Comparison of ENCODE assay signal across 18 cellular contexts in the genomic region with DNA sequence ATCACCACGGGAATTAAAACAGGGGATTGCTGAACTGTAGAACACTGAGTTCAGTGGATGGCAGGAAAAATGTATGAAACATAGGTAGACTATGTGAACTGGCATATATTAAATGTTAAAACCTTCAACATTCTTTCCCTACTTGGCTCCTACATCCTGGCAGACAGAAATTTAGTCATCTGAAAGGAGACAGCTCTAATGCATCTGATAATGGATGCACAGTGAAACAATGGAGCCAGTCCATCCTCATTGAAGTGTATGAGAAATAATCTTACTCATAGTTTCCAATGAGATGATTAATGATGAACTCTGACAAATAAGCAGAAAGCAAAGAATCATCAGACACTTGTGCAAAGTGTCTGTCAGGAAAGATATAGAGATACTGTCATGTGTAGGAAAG.
DNase-seq lines count a peak whose midpoint lies in the region; ATAC-seq and TF ChIP-seq lines count a peak whose summit lies in the region.
"Had no signal": no experiment of that assay in that cellular context is flagged by ENCODE, and none has a peak within 500 bp of the region (broad histone marks: within the 10 kb centered on the region; RNA-seq: fewer than 3 reads in every experiment).

No MANE protein-coding gene starts in this region.

- no peak for TF ChIP-seq EP300 in esophagus muscularis mucosa (IDR thresholded peaks at IDR 0.05)

- no peaks in the 10 kb centered on the region for H3K27me3 Mint-ChIP-seq in MCF 10A (ENCODE audit: insufficient read depth, unreplicated experiment)
- H3K27me3 Mint-ChIP-seq: activated CD8-positive, alpha-beta memory T cell treated with anti-CD3 and anti-CD28 coated beads, Interleukin-2, amount 10 ng/mL, durations not matched to agents 7 days and 5 days had no signal

- TF ChIP-seq POLR2A in breast epithelium (IDR thresholded peaks at IDR 0.05) (no peak), esophagus muscularis mucosa (IDR thresholded peaks at IDR 0.05; ENCODE audit: low read depth) (no peak)

- intact Hi-C loops in MCF 10A (cut with micrococcal nuclease), result loop anchor here (1.0 kb wide), 1 partner anchor 10 kb away; no protein-coding TSS in a partner anchor
- intact Hi-C loops in breast epithelium (cut with DNase I; ENCODE audit: low total_unique reads), result no loop called here
- intact Hi-C loops in ascending aorta (cut with DNase I), result no loop called here
- intact Hi-C loops in esophagus muscularis mucosa (cut with DNase I), result no loop called here
- intact Hi-C loops in Right ventricle myocardium inferior (cut with DNase I), result no loop called here

- H3K36me3 ChIP-seq in breast epithelium (no peaks in the 10 kb centered on the region), ascending aorta (no peaks in the 10 kb centered on the region), esophagus muscularis mucosa (no peaks in the 10 kb centered on the region)
- H3K36me3 ChIP-seq: left ventricle myocardium inferior had no signal

- H3K9me3 ChIP-seq in breast epithelium, result peaks cover 0 to 6% of the 10 kb centered on the region in 2 donors
- H3K9me3 ChIP-seq in ascending aorta, result no peaks in the 10 kb centered on the region
- H3K9me3 ChIP-seq in esophagus muscularis mucosa, result peaks cover 0 to 6% (median 0%) of the 10 kb centered on the region in 4 donors

- no TSS peak for BruUV-seq in MCF 10A (replicated peaks; lab: Mats Ljungman, UMichigan)

- no peaks in the 10 kb centered on the region for H3K36me3 Mint-ChIP-seq in MCF 10A (ENCODE audit: insufficient read depth, unreplicated experiment)
- H3K36me3 Mint-ChIP-seq: activated CD8-positive, alpha-beta memory T cell treated with anti-CD3 and anti-CD28 coated beads, Interleukin-2, amount 10 ng/mL, durations not matched to agents 7 days and 5 days had no signal

- H3K4me1 Mint-ChIP-seq in MCF 10A (ENCODE audit: insufficient read depth, unreplicated experiment), result peaks cover 7% of the 10 kb centered on the region
- H3K4me1 Mint-ChIP-seq: activated CD8-positive, alpha-beta memory T cell treated with anti-CD3 and anti-CD28 coated beads, Interleukin-2, amount 10 ng/mL, durations not matched to agents 7 days and 5 days; WTC11 had no signal

- no peak for TF ChIP-seq CTCF in MCF 10A (IDR thresholded peaks at IDR 0.05; ENCODE audit: unreplicated experiment)
- TF ChIP-seq CTCF in breast epithelium (IDR thresholded peaks at IDR 0.05), result no peak
- no peak for TF ChIP-seq CTCF in ascending aorta (IDR thresholded peaks at IDR 0.05)
- TF ChIP-seq CTCF in esophagus muscularis mucosa (IDR thresholded peaks at IDR 0.05), result no peak

- DNase-seq in MCF 10A (ENCODE audit: unreplicated experiment), result peak; percentile 51
- DNase-seq in breast epithelium (ENCODE audit: low spot score in 2 of 2), result no peak
- DNase-seq in astrocyte of the hippocampus (ENCODE audit: low read depth, low spot score), result peak; percentile 65
- DNase-seq in fibroblast of the conjunctiva (ENCODE audit: low read depth), result peak; percentile 32
- DNase-seq in ascending aorta (ENCODE audit: low spot score in 2 of 2), result no peak
- no peak for DNase-seq in esophagus muscularis mucosa (ENCODE audit: extremely low spot score)
- DNase-seq in Right ventricle myocardium inferior (ENCODE audit: missing footprints), result no peak
- DNase-seq: activated CD8-positive, alpha-beta memory T cell treated with anti-CD3 and anti-CD28 coated beads, Interleukin-2, amount 10 ng/mL, durations not matched to agents 7 days and 5 days; caudate nucleus; GDM1; hypothalamus; left ventricle myocardium inferior; NCI-H2029; NCI-H524; stimulated activated CD4-positive, alpha-beta T cell treated with anti-CD3 and anti-CD28 coated beads, Interleukin-15, amount 100 ng/mL, for 24 hours had no signal

- no peaks in the 10 kb centered on the region for H3K27me3 ChIP-seq in breast epithelium
- no peaks in the 10 kb centered on the region for H3K27me3 ChIP-seq in ascending aorta
- no peaks in the 10 kb centered on the region for H3K27me3 ChIP-seq in esophagus muscularis mucosa

- H3K4me3 ChIP-seq in breast epithelium (no peak overlapping the region), ascending aorta (no peak overlapping the region), esophagus muscularis mucosa (no peak overlapping the region)
- H3K4me3 ChIP-seq: left ventricle myocardium inferior had no signal

- WGBS in esophagus muscularis mucosa, result 69% methylated on average over 1 of the region's 1 CpG

- no peaks in the 10 kb centered on the region for H3K4me1 ChIP-seq in breast epithelium
- H3K4me1 ChIP-seq in ascending aorta, result no peaks in the 10 kb centered on the region
- H3K4me1 ChIP-seq in esophagus muscularis mucosa, result no peaks in the 10 kb centered on the region
- H3K4me1 ChIP-seq: left ventricle myocardium inferior had no signal

- ATAC-seq in HG02973 (IDR thresholded peaks at IDR 0.05; ENCODE audit: unreplicated experiment) (no peak), Right ventricle myocardium inferior (no peak)
- ATAC-seq: activated CD8-positive, alpha-beta memory T cell treated with anti-CD3 and anti-CD28 coated beads, Interleukin-2, amount 10 ng/mL, durations not matched to agents 7 days and 5 days; WTC11 had no signal

- H3K9me3 Mint-ChIP-seq in MCF 10A (ENCODE audit: unreplicated experiment), result peaks cover 6% of the 10 kb centered on the region

- no peak overlapping the region for H3K27ac Mint-ChIP-seq in MCF 10A (ENCODE audit: low read depth, unreplicated experiment)
- H3K27ac Mint-ChIP-seq: activated CD8-positive, alpha-beta memory T cell treated with anti-CD3 and anti-CD28 coated beads, Interleukin-2, amount 10 ng/mL, durations not matched to agents 7 days and 5 days; WTC11 had no signal

- CTCF ChIA-PET in MCF 10A (lab: Yijun Ruan, JAX), result no interaction called here

- H3K4me3 Mint-ChIP-seq in MCF 10A (ENCODE audit: unreplicated experiment), result no peak overlapping the region
- H3K4me3 Mint-ChIP-seq: activated CD8-positive, alpha-beta memory T cell treated with anti-CD3 and anti-CD28 coated beads, Interleukin-2, amount 10 ng/mL, durations not matched to agents 7 days and 5 days; WTC11 had no signal

- POLR2A ChIA-PET in MCF 10A (lab: Yijun Ruan, JAX), result no interaction called here

- H3K27ac ChIP-seq in breast epithelium (no peak overlapping the region), ascending aorta (no peak overlapping the region), esophagus muscularis mucosa (replicated peaks in 1 of 4) (no peak overlapping the region)
- H3K27ac ChIP-seq: 22Rv1, left ventricle myocardium inferior had no signal

Comparison
In these comparisons a context has a peak if more than half of its experiments do, and no peak if none do; other contexts are left out.
1. DNase-seq: peak in MCF 10A (single experiment), astrocyte of the hippocampus (single experiment) and fibroblast of the conjunctiva (single experiment); none in breast epithelium (0 of 2), ascending aorta (0 of 2), esophagus muscularis mucosa (single experiment) and Right ventricle myocardium inferior (single experiment).